ENCODE assay signal across 1 cellular context in the genomic region with DNA sequence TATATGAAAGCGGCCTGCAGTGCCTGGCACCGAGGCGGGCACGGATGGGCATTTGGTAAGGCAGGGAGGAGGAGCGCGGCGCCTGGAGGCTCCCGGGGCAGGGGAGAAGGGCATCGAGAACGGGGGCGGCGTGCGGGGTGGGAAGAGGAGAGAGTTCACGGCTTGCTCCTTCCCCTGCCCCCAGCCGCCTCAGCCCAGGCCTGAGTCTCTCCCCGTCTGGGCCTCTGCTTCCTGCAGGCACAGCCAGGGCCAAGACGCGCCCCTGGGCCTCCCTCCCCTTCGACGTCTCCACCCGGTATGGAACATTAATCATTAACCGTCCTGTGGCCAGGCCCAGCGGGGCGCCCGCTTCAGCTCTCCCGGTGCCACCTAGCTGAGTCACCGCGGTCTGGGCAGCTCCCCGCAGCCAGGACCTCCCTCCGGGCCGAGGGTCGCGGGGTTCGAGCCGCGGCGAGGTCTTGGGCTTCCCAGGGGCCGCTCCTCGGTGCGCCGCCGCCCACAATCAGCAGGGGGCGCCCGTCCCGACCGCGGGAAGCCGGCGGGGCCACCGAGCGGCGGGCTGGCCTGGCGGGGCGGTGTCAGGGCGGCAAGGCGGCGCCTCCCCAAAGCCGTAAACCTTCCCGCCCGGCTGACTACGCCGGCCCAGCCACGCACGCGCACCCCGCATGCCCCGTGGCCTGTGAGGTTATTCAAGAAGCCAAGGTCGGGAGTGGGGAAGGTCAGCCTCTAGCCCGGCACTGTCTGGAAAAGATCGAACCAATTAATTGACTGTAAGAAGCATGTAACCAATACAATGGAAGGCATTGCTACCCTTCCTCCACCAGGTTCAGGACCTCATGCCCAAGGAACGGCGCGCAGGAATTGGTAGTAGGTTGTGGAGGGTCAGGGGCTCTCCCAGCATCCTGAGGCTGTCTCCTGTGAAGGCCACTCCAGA.
TF ChIP-seq lines count a peak whose summit lies in the region.

No MANE protein-coding gene starts in this region.

TF ChIP-seq in HEK293, 187 proteins besides CTCF, POLR2A, EP300 and RAD21 (continued from another document):
- TF ChIP-seq PATZ1 (tag by site-specific recombination; IDR thresholded peaks at IDR 0.05) (peak; percentile 62; the same call in 1 of the 2 replicates), ZNF560 (tag by site-specific recombination; IDR thresholded peaks at IDR 0.05; ENCODE audit: borderline replicate concordance) (no peak), ZNF664 (tag by site-specific recombination; IDR thresholded peaks at IDR 0.05) (no peak), ZNF341 (tag by site-specific recombination; IDR thresholded peaks at IDR 0.05; ENCODE audit: low read depth) (peak; percentile 36), ZNF184 (tag by site-specific recombination; IDR thresholded peaks at IDR 0.05) (peak; percentile 79), ZNF707 (tag by site-specific recombination; IDR thresholded peaks at IDR 0.05) (no peak), ZNF211 (tag by site-specific recombination; IDR thresholded peaks at IDR 0.05; ENCODE audit: low read depth) (no peak), ZNF785 (tag by site-specific recombination; IDR thresholded peaks at IDR 0.05) (no peak), GLI4 (tag by site-specific recombination; IDR thresholded peaks at IDR 0.05) (no peak), KLF16 (tag by site-specific recombination; IDR thresholded peaks at IDR 0.05) (no peak), ZBTB8A (tag by site-specific recombination; IDR thresholded peaks at IDR 0.05) (peak; percentile 93), KLF1 (tag by site-specific recombination; IDR thresholded peaks at IDR 0.05) (peak; percentile 94), ZNF266 (tag by site-specific recombination; IDR thresholded peaks at IDR 0.05; ENCODE audit: low read depth) (no peak)
- TF ChIP-seq, protein P1, sequence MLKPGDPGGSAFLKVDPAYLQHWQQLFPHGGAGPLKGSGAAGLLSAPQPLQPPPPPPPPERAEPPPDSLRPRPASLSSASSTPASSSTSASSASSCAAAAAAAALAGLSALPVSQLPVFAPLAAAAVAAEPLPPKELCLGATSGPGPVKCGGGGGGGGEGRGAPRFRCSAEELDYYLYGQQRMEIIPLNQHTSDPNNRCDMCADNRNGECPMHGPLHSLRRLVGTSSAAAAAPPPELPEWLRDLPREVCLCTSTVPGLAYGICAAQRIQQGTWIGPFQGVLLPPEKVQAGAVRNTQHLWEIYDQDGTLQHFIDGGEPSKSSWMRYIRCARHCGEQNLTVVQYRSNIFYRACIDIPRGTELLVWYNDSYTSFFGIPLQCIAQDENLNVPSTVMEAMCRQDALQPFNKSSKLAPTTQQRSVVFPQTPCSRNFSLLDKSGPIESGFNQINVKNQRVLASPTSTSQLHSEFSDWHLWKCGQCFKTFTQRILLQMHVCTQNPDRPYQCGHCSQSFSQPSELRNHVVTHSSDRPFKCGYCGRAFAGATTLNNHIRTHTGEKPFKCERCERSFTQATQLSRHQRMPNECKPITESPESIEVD (tag by site-specific recombination; IDR thresholded peaks at IDR 0.05), result no peak
